ENCODE assay signal across 1 cellular context in genomic region chr16:67393790-67394270, GRCh38.
TF ChIP-seq lines count a peak whose summit lies in the region.

No MANE protein-coding gene starts in this region.

TF ChIP-seq in GM23338, 12 proteins besides CTCF, POLR2A, EP300 and RAD21 (continued from another document):
- TF ChIP-seq, protein P1, sequence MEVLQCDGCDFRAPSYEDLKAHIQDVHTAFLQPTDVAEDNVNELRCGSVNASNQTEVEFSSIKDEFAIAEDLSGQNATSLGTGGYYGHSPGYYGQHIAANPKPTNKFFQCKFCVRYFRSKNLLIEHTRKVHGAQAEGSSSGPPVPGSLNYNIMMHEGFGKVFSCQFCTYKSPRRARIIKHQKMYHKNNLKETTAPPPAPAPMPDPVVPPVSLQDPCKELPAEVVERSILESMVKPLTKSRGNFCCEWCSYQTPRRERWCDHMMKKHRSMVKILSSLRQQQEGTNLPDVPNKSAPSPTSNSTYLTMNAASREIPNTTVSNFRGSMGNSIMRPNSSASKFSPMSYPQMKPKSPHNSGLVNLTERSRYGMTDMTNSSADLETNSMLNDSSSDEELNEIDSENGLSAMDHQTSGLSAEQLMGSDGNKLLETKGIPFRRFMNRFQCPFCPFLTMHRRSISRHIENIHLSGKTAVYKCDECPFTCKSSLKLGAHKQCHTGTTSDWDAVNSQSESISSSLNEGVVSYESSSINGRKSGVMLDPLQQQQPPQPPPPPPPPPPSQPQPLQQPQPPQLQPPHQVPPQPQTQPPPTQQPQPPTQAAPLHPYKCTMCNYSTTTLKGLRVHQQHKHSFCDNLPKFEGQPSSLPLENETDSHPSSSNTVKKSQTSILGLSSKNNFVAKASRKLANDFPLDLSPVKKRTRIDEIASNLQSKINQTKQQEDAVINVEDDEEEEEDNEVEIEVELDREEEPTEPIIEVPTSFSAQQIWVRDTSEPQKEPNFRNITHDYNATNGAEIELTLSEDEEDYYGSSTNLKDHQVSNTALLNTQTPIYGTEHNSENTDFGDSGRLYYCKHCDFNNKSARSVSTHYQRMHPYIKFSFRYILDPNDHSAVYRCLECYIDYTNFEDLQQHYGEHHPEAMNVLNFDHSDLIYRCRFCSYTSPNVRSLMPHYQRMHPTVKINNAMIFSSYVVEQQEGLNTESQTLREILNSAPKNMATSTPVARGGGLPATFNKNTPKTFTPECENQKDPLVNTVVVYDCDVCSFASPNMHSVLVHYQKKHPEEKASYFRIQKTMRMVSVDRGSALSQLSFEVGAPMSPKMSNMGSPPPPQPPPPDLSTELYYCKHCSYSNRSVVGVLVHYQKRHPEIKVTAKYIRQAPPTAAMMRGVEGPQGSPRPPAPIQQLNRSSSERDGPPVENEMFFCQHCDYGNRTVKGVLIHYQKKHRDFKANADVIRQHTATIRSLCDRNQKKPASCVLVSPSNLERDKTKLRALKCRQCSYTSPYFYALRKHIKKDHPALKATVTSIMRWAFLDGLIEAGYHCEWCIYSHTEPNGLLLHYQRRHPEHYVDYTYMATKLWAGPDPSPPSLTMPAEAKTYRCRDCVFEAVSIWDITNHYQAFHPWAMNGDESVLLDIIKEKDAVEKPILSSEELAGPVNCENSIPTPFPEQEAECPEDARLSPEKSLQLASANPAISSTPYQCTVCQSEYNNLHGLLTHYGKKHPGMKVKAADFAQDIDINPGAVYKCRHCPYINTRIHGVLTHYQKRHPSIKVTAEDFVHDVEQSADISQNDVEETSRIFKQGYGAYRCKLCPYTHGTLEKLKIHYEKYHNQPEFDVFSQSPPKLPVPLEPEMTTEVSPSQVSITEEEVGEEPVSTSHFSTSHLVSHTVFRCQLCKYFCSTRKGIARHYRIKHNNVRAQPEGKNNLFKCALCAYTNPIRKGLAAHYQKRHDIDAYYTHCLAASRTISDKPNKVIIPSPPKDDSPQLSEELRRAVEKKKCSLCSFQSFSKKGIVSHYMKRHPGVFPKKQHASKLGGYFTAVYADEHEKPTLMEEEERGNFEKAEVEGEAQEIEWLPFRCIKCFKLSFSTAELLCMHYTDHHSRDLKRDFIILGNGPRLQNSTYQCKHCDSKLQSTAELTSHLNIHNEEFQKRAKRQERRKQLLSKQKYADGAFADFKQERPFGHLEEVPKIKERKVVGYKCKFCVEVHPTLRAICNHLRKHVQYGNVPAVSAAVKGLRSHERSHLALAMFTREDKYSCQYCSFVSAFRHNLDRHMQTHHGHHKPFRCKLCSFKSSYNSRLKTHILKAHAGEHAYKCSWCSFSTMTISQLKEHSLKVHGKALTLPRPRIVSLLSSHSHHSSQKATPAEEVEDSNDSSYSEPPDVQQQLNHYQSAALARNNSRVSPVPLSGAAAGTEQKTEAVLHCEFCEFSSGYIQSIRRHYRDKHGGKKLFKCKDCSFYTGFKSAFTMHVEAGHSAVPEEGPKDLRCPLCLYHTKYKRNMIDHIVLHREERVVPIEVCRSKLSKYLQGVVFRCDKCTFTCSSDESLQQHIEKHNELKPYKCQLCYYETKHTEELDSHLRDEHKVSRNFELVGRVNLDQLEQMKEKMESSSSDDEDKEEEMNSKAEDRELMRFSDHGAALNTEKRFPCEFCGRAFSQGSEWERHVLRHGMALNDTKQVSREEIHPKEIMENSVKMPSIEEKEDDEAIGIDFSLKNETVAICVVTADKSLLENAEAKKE (CRISPR knock-in tag; IDR thresholded peaks at IDR 0.05), result no peak
- TF ChIP-seq EZH2phosphoT487 (IDR thresholded peaks at IDR 0.05; ENCODE audit: unreplicated experiment), result no peak
- TF ChIP-seq, protein P2, sequence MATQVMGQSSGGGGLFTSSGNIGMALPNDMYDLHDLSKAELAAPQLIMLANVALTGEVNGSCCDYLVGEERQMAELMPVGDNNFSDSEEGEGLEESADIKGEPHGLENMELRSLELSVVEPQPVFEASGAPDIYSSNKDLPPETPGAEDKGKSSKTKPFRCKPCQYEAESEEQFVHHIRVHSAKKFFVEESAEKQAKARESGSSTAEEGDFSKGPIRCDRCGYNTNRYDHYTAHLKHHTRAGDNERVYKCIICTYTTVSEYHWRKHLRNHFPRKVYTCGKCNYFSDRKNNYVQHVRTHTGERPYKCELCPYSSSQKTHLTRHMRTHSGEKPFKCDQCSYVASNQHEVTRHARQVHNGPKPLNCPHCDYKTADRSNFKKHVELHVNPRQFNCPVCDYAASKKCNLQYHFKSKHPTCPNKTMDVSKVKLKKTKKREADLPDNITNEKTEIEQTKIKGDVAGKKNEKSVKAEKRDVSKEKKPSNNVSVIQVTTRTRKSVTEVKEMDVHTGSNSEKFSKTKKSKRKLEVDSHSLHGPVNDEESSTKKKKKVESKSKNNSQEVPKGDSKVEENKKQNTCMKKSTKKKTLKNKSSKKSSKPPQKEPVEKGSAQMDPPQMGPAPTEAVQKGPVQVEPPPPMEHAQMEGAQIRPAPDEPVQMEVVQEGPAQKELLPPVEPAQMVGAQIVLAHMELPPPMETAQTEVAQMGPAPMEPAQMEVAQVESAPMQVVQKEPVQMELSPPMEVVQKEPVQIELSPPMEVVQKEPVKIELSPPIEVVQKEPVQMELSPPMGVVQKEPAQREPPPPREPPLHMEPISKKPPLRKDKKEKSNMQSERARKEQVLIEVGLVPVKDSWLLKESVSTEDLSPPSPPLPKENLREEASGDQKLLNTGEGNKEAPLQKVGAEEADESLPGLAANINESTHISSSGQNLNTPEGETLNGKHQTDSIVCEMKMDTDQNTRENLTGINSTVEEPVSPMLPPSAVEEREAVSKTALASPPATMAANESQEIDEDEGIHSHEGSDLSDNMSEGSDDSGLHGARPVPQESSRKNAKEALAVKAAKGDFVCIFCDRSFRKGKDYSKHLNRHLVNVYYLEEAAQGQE (IDR thresholded peaks at IDR 0.05; ENCODE audit: unreplicated experiment), result no peak
- TF ChIP-seq ZNF114 (CRISPR knock-in tag; IDR thresholded peaks at IDR 0.05), result no peak
- no peak for TF ChIP-seq CREB1 (CRISPR knock-in tag; IDR thresholded peaks at IDR 0.05; ENCODE audit: low read depth)
- TF ChIP-seq ZNF331 (CRISPR knock-in tag; IDR thresholded peaks at IDR 0.05; ENCODE audit: low read depth), result no peak
- TF ChIP-seq POLR2AphosphoS5 (IDR thresholded peaks at IDR 0.05; ENCODE audit: low read depth), result no peak
- TF ChIP-seq EZH2 (IDR thresholded peaks at IDR 0.05; ENCODE audit: low read depth, unreplicated experiment), result no peak
TF ChIP-seq in GM23338: peak in this region for 0.
